18 cellular contexts compared by ENCODE assay signal in genomic region chr16:78890496-78890895, GRCh38.
DNase-seq lines count a peak whose midpoint lies in the region; ATAC-seq and TF ChIP-seq lines count a peak whose summit lies in the region.
"Had no signal": no experiment of that assay in that cellular context is flagged by ENCODE, and none has a peak within 500 bp of the region (broad histone marks: within the 10 kb centered on the region; RNA-seq: fewer than 3 reads in every experiment).

No MANE protein-coding gene starts in this region.

- peak overlapping the region; percentile 37 for H3K27ac Mint-ChIP-seq in activated CD8-positive, alpha-beta memory T cell treated with anti-CD3 and anti-CD28 coated beads, Interleukin-2, amount 10 ng/mL, durations not matched to agents 7 days and 5 days
- H3K27ac Mint-ChIP-seq in CD4-positive, alpha-beta memory T cell: peak overlapping the region in 6 of 7 donors; percentile 69 to 97 (median 91)
- no peak overlapping the region for H3K27ac Mint-ChIP-seq in activated B cell treated with CpG ODN at 0.5 μM for 24 hours
- peak overlapping the region; percentile 30 for H3K27ac Mint-ChIP-seq in nephron progenitor cell

- TF ChIP-seq CTCF in activated B cell treated with CpG ODN at 0.5 μM for 24 hours (IDR thresholded peaks at IDR 0.05) (no peak), nephron progenitor cell (IDR thresholded peaks at IDR 0.05) (no peak)

- H3K36me3 Mint-ChIP-seq in activated CD8-positive, alpha-beta memory T cell treated with anti-CD3 and anti-CD28 coated beads, Interleukin-2, amount 10 ng/mL, durations not matched to agents 7 days and 5 days: peaks cover 7% of the 10 kb centered on the region
- H3K36me3 Mint-ChIP-seq in CD4-positive, alpha-beta memory T cell: peaks cover 0 to 5% of the 10 kb centered on the region in 2 donors
- peaks cover 3% of the 10 kb centered on the region for H3K36me3 Mint-ChIP-seq in activated B cell treated with CpG ODN at 0.5 μM for 24 hours (ENCODE audit: low read depth)
- H3K36me3 Mint-ChIP-seq in nephron progenitor cell (ENCODE audit: low read depth): no peaks in the 10 kb centered on the region

- H3K27ac ChIP-seq in CD4-positive, alpha-beta memory T cell (ENCODE audit: low read depth, low read length): peak overlapping the region; percentile 6
- H3K27ac ChIP-seq: C4-2B, KMS-11 had no signal

- H3K9me3 Mint-ChIP-seq in activated CD8-positive, alpha-beta memory T cell treated with anti-CD3 and anti-CD28 coated beads, Interleukin-2, amount 10 ng/mL, durations not matched to agents 7 days and 5 days (ENCODE audit: low read depth): peaks cover 2% of the 10 kb centered on the region
- peaks cover 0 to 3% (median 0%) of the 10 kb centered on the region in 8 donors for H3K9me3 Mint-ChIP-seq in CD4-positive, alpha-beta memory T cell
- H3K9me3 Mint-ChIP-seq in activated B cell treated with CpG ODN at 0.5 μM for 24 hours: peaks cover 5% of the 10 kb centered on the region
- no peaks in the 10 kb centered on the region for H3K9me3 Mint-ChIP-seq in nephron progenitor cell
- H3K9me3 Mint-ChIP-seq: H9 had no signal

- peaks cover 48% of the 10 kb centered on the region for H3K4me1 ChIP-seq in CD4-positive, alpha-beta memory T cell (ENCODE audit: insufficient read depth, low read length)
- H3K4me1 ChIP-seq: Caco-2 had no signal

- H3K27me3 Mint-ChIP-seq in activated CD8-positive, alpha-beta memory T cell treated with anti-CD3 and anti-CD28 coated beads, Interleukin-2, amount 10 ng/mL, durations not matched to agents 7 days and 5 days: no peaks in the 10 kb centered on the region
- no peaks in the 10 kb centered on the region for H3K27me3 Mint-ChIP-seq in CD4-positive, alpha-beta memory T cell
- H3K27me3 Mint-ChIP-seq in activated B cell treated with CpG ODN at 0.5 μM for 24 hours (no peaks in the 10 kb centered on the region), nephron progenitor cell (ENCODE audit: low read depth, poor library complexity) (no peaks in the 10 kb centered on the region)

- POLR2A ChIA-PET in CD4-positive, alpha-beta memory T cell (lab: Charles Lee; ENCODE audit: partially characterized antibody): no interaction called here
- POLR2A ChIA-PET in activated B cell treated with CpG ODN at 0.5 μM for 24 hours (lab: Charles Lee): no interaction called here

- H3K9me3 ChIP-seq in CD4-positive, alpha-beta memory T cell (ENCODE audit: control insufficient read depth in 1 of 2, low read length in 2 of 2): no peaks in the 10 kb centered on the region
- H3K9me3 ChIP-seq: Caco-2 had no signal

- H3K4me3 ChIP-seq in CD4-positive, alpha-beta memory T cell (ENCODE audit: low read length in 2 of 2): no peak overlapping the region

- H3K36me3 ChIP-seq in CD4-positive, alpha-beta memory T cell (ENCODE audit: insufficient read depth, low read length): no peaks in the 10 kb centered on the region

- peak; percentile 16 for ATAC-seq in activated CD8-positive, alpha-beta memory T cell treated with anti-CD3 and anti-CD28 coated beads, Interleukin-2, amount 10 ng/mL, durations not matched to agents 7 days and 5 days
- peak; percentile 31 for ATAC-seq in activated B cell treated with CpG ODN at 0.5 μM for 24 hours (ENCODE audit: low read depth)
- no peak for ATAC-seq in GM18858 (IDR thresholded peaks at IDR 0.05; ENCODE audit: unreplicated experiment)
- ATAC-seq: Panc1 had no signal

- intact Hi-C loops in CD4-positive, alpha-beta memory T cell (cut with micrococcal nuclease): no loop called here
- intact Hi-C loops in activated B cell treated with CpG ODN at 0.5 μM for 24 hours (cut with micrococcal nuclease): no loop called here

- peaks cover 20% of the 10 kb centered on the region for H3K4me1 Mint-ChIP-seq in activated CD8-positive, alpha-beta memory T cell treated with anti-CD3 and anti-CD28 coated beads, Interleukin-2, amount 10 ng/mL, durations not matched to agents 7 days and 5 days
- H3K4me1 Mint-ChIP-seq in CD4-positive, alpha-beta memory T cell: peaks cover 29 to 48% (median 40%) of the 10 kb centered on the region in 4 donors
- H3K4me1 Mint-ChIP-seq in activated B cell treated with CpG ODN at 0.5 μM for 24 hours (peaks cover 31% of the 10 kb centered on the region), nephron progenitor cell (peaks cover 34% of the 10 kb centered on the region)

- H3K4me3 Mint-ChIP-seq in activated CD8-positive, alpha-beta memory T cell treated with anti-CD3 and anti-CD28 coated beads, Interleukin-2, amount 10 ng/mL, durations not matched to agents 7 days and 5 days: no peak overlapping the region
- peak overlapping the region in 6 of 8 donors; percentile 1 to 64 (median 28) for H3K4me3 Mint-ChIP-seq in CD4-positive, alpha-beta memory T cell
- H3K4me3 Mint-ChIP-seq in activated B cell treated with CpG ODN at 0.5 μM for 24 hours (no peak overlapping the region), nephron progenitor cell (no peak overlapping the region)
- H3K4me3 Mint-ChIP-seq: H9 had no signal

- no peaks in the 10 kb centered on the region for H3K27me3 ChIP-seq in CD4-positive, alpha-beta memory T cell (ENCODE audit: insufficient read depth, low read length)

- CTCF ChIA-PET in activated CD8-positive, alpha-beta memory T cell treated with anti-CD3 and anti-CD28 coated beads, Interleukin-2, amount 10 ng/mL, durations not matched to agents 7 days and 5 days (lab: Charles Lee): no interaction called here
- CTCF ChIA-PET in CD4-positive, alpha-beta memory T cell (lab: Charles Lee; ENCODE audit: partially characterized antibody): no interaction called here
- CTCF ChIA-PET in activated B cell treated with CpG ODN at 0.5 μM for 24 hours (lab: Charles Lee): no interaction called here

- no peak for DNase-seq in activated CD8-positive, alpha-beta memory T cell treated with anti-CD3 and anti-CD28 coated beads, Interleukin-2, amount 10 ng/mL, durations not matched to agents 7 days and 5 days
- DNase-seq in activated CD8-positive, alpha-beta memory T cell treated with anti-CD3 and anti-CD28 coated beads for 24 hours: no peak
- peak in 2 of 5 donors; percentile 24 to 34 for DNase-seq in CD4-positive, alpha-beta memory T cell
- no peak for DNase-seq in activated B cell treated with CpG ODN at 0.5 μM for 24 hours
- no peak for DNase-seq in nephron progenitor cell
- no peak for DNase-seq in DMS79 (lab: John Stamatoyannopoulos, UW)
- DNase-seq: Caco-2, DMS153, H9, NCI-H1048, NCI-H1436 treated with DMSO at 0.1 percent for 48 hours, NCI-H2029 treated with DMSO at 0.1 percent for 48 hours, NCI-H510A treated with DMSO at 0.1 percent for 48 hours, NCI-H82 had no signal

Comparison
In these comparisons a context has a peak if more than half of its experiments do, and no peak if none do; other contexts are left out.
1. H3K4me3 Mint-ChIP-seq: peak in CD4-positive, alpha-beta memory T cell (6 of 8); none in activated CD8-positive, alpha-beta memory T cell treated with anti-CD3 and anti-CD28 coated beads, Interleukin-2, amount 10 ng/mL, durations not matched to agents 7 days and 5 days (single experiment), activated B cell treated with CpG ODN at 0.5 μM for 24 hours (single experiment) and nephron progenitor cell (single experiment).